ENCODE assay signal across 29 cellular contexts in genomic region chr3:55909373-55909772, GRCh38.
"Had no signal": no experiment of that assay in that cellular context is flagged by ENCODE, and none has a peak within 500 bp of the region (broad histone marks: within the 10 kb centered on the region; RNA-seq: fewer than 3 reads in every experiment).

No MANE protein-coding gene starts in this region.

- ATAC-seq: naive thymus-derived CD4-positive, alpha-beta T cell; natural killer cell; psoas muscle; right cardiac atrium; right lobe of liver; stimulated activated effector memory CD8-positive, alpha-beta T cell treated with anti-CD3 and anti-CD28 coated beads, Interleukin-12 subunit alpha, Interleukin-12 subunit beta, amount 100 ng/mL, for 72 hours; stimulated activated naive B cell treated with anti-CD40 and anti-IgM and Interleukin-4, amounts not matched to agents 10 μg/mL and 1 μg/mL and 100 μg/mL, for 72 hours; upper lobe of right lung had no signal

- H3K4me1 Mint-ChIP-seq: naive thymus-derived CD4-positive, alpha-beta T cell; natural killer cell; stimulated activated effector memory CD8-positive, alpha-beta T cell treated with anti-CD3 and anti-CD28 coated beads, Interleukin-12 subunit alpha, Interleukin-12 subunit beta, amount 100 ng/mL, for 72 hours; stimulated activated naive B cell treated with anti-CD40 and anti-IgM and Interleukin-4, amounts not matched to agents 10 μg/mL and 1 μg/mL and 100 μg/mL, for 72 hours had no signal

- H3K4me3 Mint-ChIP-seq: naive thymus-derived CD4-positive, alpha-beta T cell; natural killer cell; nephron; stimulated activated effector memory CD8-positive, alpha-beta T cell treated with anti-CD3 and anti-CD28 coated beads, Interleukin-12 subunit alpha, Interleukin-12 subunit beta, amount 100 ng/mL, for 72 hours; stimulated activated naive B cell treated with anti-CD40 and anti-IgM and Interleukin-4, amounts not matched to agents 10 μg/mL and 1 μg/mL and 100 μg/mL, for 72 hours; stimulated activated naive CD8-positive, alpha-beta T cell treated with anti-CD3 and anti-CD28 coated beads, Interleukin-15, Interleukin-2, amounts not matched to agents 100 ng/mL and 50 ng/mL, for 24 hours; type B pancreatic cell had no signal

- H3K79me2 ChIP-seq: parathyroid adenoma had no signal

- H3K4me3 ChIP-seq: ovary, psoas muscle, right lobe of liver, sigmoid colon, stomach, thoracic aorta, thyroid gland, tibial nerve, upper lobe of right lung, uterus had no signal

- H3K4me1 ChIP-seq: psoas muscle, right lobe of liver, sigmoid colon, thyroid gland, tibial nerve, upper lobe of right lung, uterus had no signal

- H2AFZ ChIP-seq: parathyroid adenoma had no signal

- H3K27ac ChIP-seq: neutrophil, ovary, parathyroid adenoma, psoas muscle, right lobe of liver, sigmoid colon, stomach, thoracic aorta, thyroid gland, tibial nerve, upper lobe of right lung, uterus had no signal

- H3K9me3 ChIP-seq: neutrophil, ovary, psoas muscle, right lobe of liver, sigmoid colon, stomach, thoracic aorta, thyroid gland, tibial nerve, upper lobe of right lung, uterus had no signal

- H3K36me3 ChIP-seq: neutrophil, ovary, right lobe of liver, sigmoid colon, stomach, thoracic aorta, thyroid gland, tibial nerve, upper lobe of right lung, uterus had no signal

- DNase-seq: naive thymus-derived CD4-positive, alpha-beta T cell; natural killer cell; nucleus accumbens; ovary; posterior cingulate gyrus; psoas muscle; right cardiac atrium; right lobe of liver; sigmoid colon; small intestine; stimulated activated CD4-positive, alpha-beta T cell treated with anti-CD3 and anti-CD28 coated beads, Interleukin-15, amount 100 ng/mL, for 24 hours; stimulated activated CD4-positive, alpha-beta T cell treated with anti-CD3 and anti-CD28 coated beads, Interleukin-2, amount 100 ng/mL, for 24 hours; stimulated activated CD4-positive, alpha-beta T cell treated with anti-CD3 and anti-CD28 coated beads, Interleukin-2, amount 100 ng/mL, for 48 hours; stimulated activated CD4-positive, alpha-beta T cell treated with anti-CD3 and anti-CD28 coated beads, Interleukin-4, amount 100 ng/mL, for 24 hours; stimulated activated naive B cell treated with anti-CD40 and anti-IgM and Interleukin-4, amounts not matched to agents 10 μg/mL and 1 μg/mL and 100 μg/mL, for 72 hours; stimulated activated naive CD4-positive, alpha-beta T cell treated with Interleukin-2 at 50 U/mL for 16 hours; stomach; upper lobe of right lung; uterus had no signal

- H3K27me3 ChIP-seq: neutrophil, ovary, right lobe of liver, sigmoid colon, stomach, thyroid gland, tibial nerve, upper lobe of right lung, uterus had no signal

- H3K27ac Mint-ChIP-seq: naive thymus-derived CD4-positive, alpha-beta T cell; natural killer cell; progenitor cell of endocrine pancreas; stimulated activated effector memory CD8-positive, alpha-beta T cell treated with anti-CD3 and anti-CD28 coated beads, Interleukin-12 subunit alpha, Interleukin-12 subunit beta, amount 100 ng/mL, for 72 hours; stimulated activated naive B cell treated with anti-CD40 and anti-IgM and Interleukin-4, amounts not matched to agents 10 μg/mL and 1 μg/mL and 100 μg/mL, for 72 hours; stimulated activated naive CD8-positive, alpha-beta T cell treated with anti-CD3 and anti-CD28 coated beads, Interleukin-15, Interleukin-2, amounts not matched to agents 100 ng/mL and 50 ng/mL, for 24 hours; type B pancreatic cell had no signal

- H3K36me3 Mint-ChIP-seq: natural killer cell; stimulated activated effector memory CD8-positive, alpha-beta T cell treated with anti-CD3 and anti-CD28 coated beads, Interleukin-12 subunit alpha, Interleukin-12 subunit beta, amount 100 ng/mL, for 72 hours; stimulated activated naive B cell treated with anti-CD40 and anti-IgM and Interleukin-4, amounts not matched to agents 10 μg/mL and 1 μg/mL and 100 μg/mL, for 72 hours; type B pancreatic cell had no signal

- H3K9me3 Mint-ChIP-seq: nephron; stimulated activated naive CD8-positive, alpha-beta T cell treated with anti-CD3 and anti-CD28 coated beads, Interleukin-15, Interleukin-2, amounts not matched to agents 100 ng/mL and 50 ng/mL, for 24 hours; type B pancreatic cell had no signal

- H3K27me3 Mint-ChIP-seq: progenitor cell of endocrine pancreas; stimulated activated naive B cell treated with anti-CD40 and anti-IgM and Interleukin-4, amounts not matched to agents 10 μg/mL and 1 μg/mL and 100 μg/mL, for 72 hours; stimulated activated naive CD8-positive, alpha-beta T cell treated with anti-CD3 and anti-CD28 coated beads, Interleukin-15, Interleukin-2, amounts not matched to agents 100 ng/mL and 50 ng/mL, for 24 hours had no signal
